Comparison of ENCODE assay signal across 21 cellular contexts in the genomic region with DNA sequence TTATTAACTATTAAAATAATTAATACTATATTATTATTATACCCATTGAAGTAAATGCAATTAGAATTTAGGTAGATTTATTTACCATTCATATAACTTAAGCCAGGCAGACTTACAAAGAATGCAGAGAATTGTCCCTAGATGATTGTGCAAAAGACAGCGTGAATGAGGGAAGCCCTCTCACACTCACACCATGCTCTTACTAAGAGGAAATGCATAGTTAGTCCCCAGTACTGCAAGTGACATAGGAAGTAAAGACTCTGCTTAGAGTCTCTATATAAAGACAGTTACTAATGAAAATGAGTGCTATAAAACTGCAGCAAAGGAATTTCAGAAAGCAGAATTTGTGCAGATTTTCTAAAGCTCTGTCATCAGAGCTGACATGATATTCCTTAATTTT.
"Had no signal": no experiment of that assay in that cellular context is flagged by ENCODE, and none has a peak within 500 bp of the region (broad histone marks: within the 10 kb centered on the region; RNA-seq: fewer than 3 reads in every experiment).

No MANE protein-coding gene starts in this region.

- H3K36me3 Mint-ChIP-seq: activated naive CD8-positive, alpha-beta T cell; natural killer cell treated with Interleukin-12 subunit alpha and Interleukin-12 subunit beta and Interleukin-15 and Interleukin-18, amount 100 ng/mL, for 72 hours had no signal

- H3K4me3 Mint-ChIP-seq: activated B cell treated with CpG ODN at 0.5 μM for 24 hours; activated CD4-positive, alpha-beta T cell treated with anti-CD3 and anti-CD28 coated beads for 36 hours; activated CD8-positive, alpha-beta T cell treated with anti-CD3 and anti-CD28 coated beads, Interleukin-2, amount 10 ng/mL, durations not matched to agents 7 days and 5 days; activated naive CD8-positive, alpha-beta T cell; activated T-cell treated with anti-CD3 and anti-CD28 coated beads, Interleukin-2, amount 50 U/mL, for 72 hours; central memory CD8-positive, alpha-beta T cell; natural killer cell treated with Interleukin-12 subunit alpha and Interleukin-12 subunit beta and Interleukin-15 and Interleukin-18, amount 100 ng/mL, for 72 hours had no signal

- H3K27me3 Mint-ChIP-seq: activated B cell treated with CpG ODN at 0.5 μM for 24 hours; activated CD4-positive, alpha-beta T cell treated with anti-CD3 and anti-CD28 coated beads for 36 hours; activated naive CD8-positive, alpha-beta T cell; central memory CD8-positive, alpha-beta T cell; natural killer cell treated with Interleukin-12 subunit alpha and Interleukin-12 subunit beta and Interleukin-15 and Interleukin-18, amount 100 ng/mL, for 72 hours had no signal

- DNase-seq: activated B cell treated with CpG ODN at 0.5 μM for 24 hours; activated CD4-positive, alpha-beta T cell treated with anti-CD3 and anti-CD28 coated beads for 36 hours; activated CD8-positive, alpha-beta T cell treated with anti-CD3 and anti-CD28 coated beads, Interleukin-2, amount 10 ng/mL, durations not matched to agents 7 days and 5 days; activated naive CD4-positive, alpha-beta T cell; activated T-cell treated with anti-CD3 and anti-CD28 coated beads for 4 hours; activated T-cell treated with anti-CD3 and anti-CD28 coated beads, Interleukin-2, amount 50 U/mL, for 72 hours; anterior cingulate cortex; dorsolateral prefrontal cortex; effector memory CD4-positive, alpha-beta T cell; erythroblast; gastrocnemius medialis; glutamatergic neuron; islet precursor cell; left ventricle myocardium inferior; mucosa of descending colon; right cardiac atrium; stimulated activated naive CD4-positive, alpha-beta T cell; T-helper 2 cell had no signal

- H3K27ac Mint-ChIP-seq: activated B cell treated with CpG ODN at 0.5 μM for 24 hours; activated CD4-positive, alpha-beta T cell treated with anti-CD3 and anti-CD28 coated beads for 36 hours; activated CD8-positive, alpha-beta T cell treated with anti-CD3 and anti-CD28 coated beads, Interleukin-2, amount 10 ng/mL, durations not matched to agents 7 days and 5 days; activated naive CD8-positive, alpha-beta T cell; activated T-cell treated with anti-CD3 and anti-CD28 coated beads, Interleukin-2, amount 50 U/mL, for 72 hours; natural killer cell treated with Interleukin-12 subunit alpha and Interleukin-12 subunit beta and Interleukin-15 and Interleukin-18, amount 100 ng/mL, for 72 hours had no signal

- H3K9me3 Mint-ChIP-seq: activated B cell treated with CpG ODN at 0.5 μM for 24 hours had no signal

- H3K4me1 Mint-ChIP-seq: activated B cell treated with CpG ODN at 0.5 μM for 24 hours; activated CD4-positive, alpha-beta T cell treated with anti-CD3 and anti-CD28 coated beads for 36 hours; central memory CD8-positive, alpha-beta T cell had no signal
